18 cellular contexts compared by ENCODE assay signal in genomic region chr9:129078691-129079503, GRCh38. TPM values are rescaled to one million over a fixed set of nuclear protein-coding genes. Genes with fewer than 3 reads are reported as not detected.
A peak's percentile ranks its signal among the peaks of the same experiment; 100 is the strongest.
DNase-seq lines count a peak whose midpoint lies in the region; ATAC-seq, FAIRE-seq and TF ChIP-seq lines count a peak whose summit lies in the region.
"Had no signal": no experiment of that assay in that cellular context is flagged by ENCODE, and none has a peak within 500 bp of the region (broad histone marks: within the 10 kb centered on the region; RNA-seq: fewer than 3 reads in every experiment).

No MANE protein-coding gene starts in this region.

- H3K36me3 ChIP-seq in Peyer's patch: no peaks in the 10 kb centered on the region
- H3K36me3 ChIP-seq in endodermal cell (ENCODE audit: control insufficient read depth, insufficient read depth, low read length): no peaks in the 10 kb centered on the region
- no peaks in the 10 kb centered on the region for H3K36me3 ChIP-seq in neural progenitor cell
- H3K36me3 ChIP-seq: upper lobe of left lung had no signal

- intact Hi-C loops in CD14-positive monocyte (cut with micrococcal nuclease): loop anchor here in 1 of 2 donors (5.0 kb wide), 1 partner anchor 42 kb away; the partner anchor contains the start of gene MIGA2

- FAIRE-seq in GM12892 (lab: Jason Lieb, UNC): no peak
- FAIRE-seq: endometrium had no signal

- 87 to 89% methylated on average over 17 to 18 of the region's 18 CpGs for WGBS in endodermal cell (ENCODE audit: insufficient coverage in 1 of 2, insufficient read length in 1 of 2), 2 experiments

- H3K36me3 Mint-ChIP-seq in T-helper 2 cell treated with Interferon-gamma antibody and Interleukin-4, amounts not matched to agents 5 μg/mL and 100 μg/mL, for 36 hours (ENCODE audit: low read depth): no peaks in the 10 kb centered on the region
- no peaks in the 10 kb centered on the region for H3K36me3 Mint-ChIP-seq in endodermal cell (ENCODE audit: low read depth)
- no peaks in the 10 kb centered on the region for H3K36me3 Mint-ChIP-seq in neural progenitor cell
- H3K36me3 Mint-ChIP-seq in CD14-positive monocyte: peaks cover 0 to 4% of the 10 kb centered on the region in 2 donors

- peak overlapping the region in 3 of 4 donors; percentile 68 to 89 (median 68) for H3K27ac ChIP-seq in Peyer's patch
- no peak overlapping the region for H3K27ac ChIP-seq in endodermal cell (ENCODE audit: low read depth, low read length)
- no peak overlapping the region for H3K27ac ChIP-seq in neural progenitor cell
- H3K27ac ChIP-seq: body of pancreas, upper lobe of left lung had no signal

- H3K27ac Mint-ChIP-seq in T-helper 2 cell treated with Interferon-gamma antibody and Interleukin-4, amounts not matched to agents 5 μg/mL and 100 μg/mL, for 36 hours: peak overlapping the region; percentile 49
- no peak overlapping the region for H3K27ac Mint-ChIP-seq in endodermal cell
- peak overlapping the region; percentile 26 for H3K27ac Mint-ChIP-seq in neural progenitor cell
- H3K27ac Mint-ChIP-seq in CD14-positive monocyte: peak overlapping the region in 3 of 7 donors; percentile 46 to 64 (median 50)

- peak overlapping the region; percentile 82 for H3K4me2 ChIP-seq in neural progenitor cell

- H3K4me1 ChIP-seq in Peyer's patch (peaks cover 0 to 52% (median 15%) of the 10 kb centered on the region in 4 donors), endodermal cell (ENCODE audit: control insufficient read depth, insufficient read depth, low read length) (peaks cover 3% of the 10 kb centered on the region), neural progenitor cell (peaks cover 8% of the 10 kb centered on the region)

- H3K27me3 ChIP-seq in Peyer's patch: no peaks in the 10 kb centered on the region
- no peaks in the 10 kb centered on the region for H3K27me3 ChIP-seq in endodermal cell (ENCODE audit: control insufficient read depth, insufficient read depth, low read length, poor library complexity, severe bottlenecking)
- no peaks in the 10 kb centered on the region for H3K27me3 ChIP-seq in neural progenitor cell
- H3K27me3 ChIP-seq: body of pancreas, upper lobe of left lung had no signal

- H3K9me3 Mint-ChIP-seq in T-helper 2 cell treated with Interferon-gamma antibody and Interleukin-4, amounts not matched to agents 5 μg/mL and 100 μg/mL, for 36 hours: no peaks in the 10 kb centered on the region
- H3K9me3 Mint-ChIP-seq in endodermal cell (no peaks in the 10 kb centered on the region), neural progenitor cell (no peaks in the 10 kb centered on the region), CD14-positive monocyte (no peaks in the 10 kb centered on the region)

- TF ChIP-seq POLR2A in Peyer's patch (IDR thresholded peaks at IDR 0.05) (peak in 1 of 2 donors; percentile 36), GM12892 (IDR thresholded peaks at IDR 0.05; ENCODE audit: low read depth, low read length) (no peak)

- H3K9me3 ChIP-seq in Peyer's patch (no peaks in the 10 kb centered on the region), endodermal cell (ENCODE audit: control insufficient read depth, low read length) (no peaks in the 10 kb centered on the region), neural progenitor cell (ENCODE audit: low read depth) (no peaks in the 10 kb centered on the region)
- H3K9me3 ChIP-seq: body of pancreas, upper lobe of left lung had no signal

- ATAC-seq in HG02970 (IDR thresholded peaks at IDR 0.05; ENCODE audit: low FRiP score, unreplicated experiment): no peak
- ATAC-seq: body of pancreas had no signal

- H3K79me2 ChIP-seq in neural progenitor cell (ENCODE audit: low read depth): peaks cover 41% of the 10 kb centered on the region

- no peak for DNase-seq in T-helper 2 cell treated with Interferon-gamma antibody and Interleukin-4, amounts not matched to agents 5 μg/mL and 100 μg/mL, for 36 hours (ENCODE audit: low spot score)
- DNase-seq in T-helper 2 cell: no peak
- DNase-seq in Peyer's patch: peak in 2 of 3 donors; percentile 75 to 82
- no peak for DNase-seq in endodermal cell
- no peak for DNase-seq in neural progenitor cell (ENCODE audit: low spot score)
- DNase-seq in GM12892 (ENCODE audit: insufficient read length): no peak
- no peak for DNase-seq in CD14-positive monocyte (ENCODE audit: low spot score)
- DNase-seq: 8988T, body of pancreas, DMS53, GOT3, kidney glomerular epithelial cell, nucleus accumbens, OCI-M1, upper lobe of left lung had no signal

- H4K20me1 ChIP-seq in neural progenitor cell (ENCODE audit: low read depth): peaks cover 10% of the 10 kb centered on the region

- no peak overlapping the region for H3K9ac ChIP-seq in endodermal cell (ENCODE audit: extremely low read depth, low read length, poor library complexity, severe bottlenecking)
- H3K9ac ChIP-seq in neural progenitor cell: no peak overlapping the region

- no peaks in the 10 kb centered on the region for H3K27me3 Mint-ChIP-seq in T-helper 2 cell treated with Interferon-gamma antibody and Interleukin-4, amounts not matched to agents 5 μg/mL and 100 μg/mL, for 36 hours (ENCODE audit: low read depth)
- no peaks in the 10 kb centered on the region for H3K27me3 Mint-ChIP-seq in endodermal cell (ENCODE audit: insufficient read depth)
- H3K27me3 Mint-ChIP-seq in neural progenitor cell (ENCODE audit: insufficient read depth, low read depth): peaks cover 5% of the 10 kb centered on the region
- peaks cover 0 to 5% (median 4%) of the 10 kb centered on the region in 3 donors for H3K27me3 Mint-ChIP-seq in CD14-positive monocyte (ENCODE audit: low read depth in 3 of 3)

- TF ChIP-seq CTCF in Peyer's patch (IDR thresholded peaks at IDR 0.05) (no peak), endodermal cell (conservative IDR thresholded peaks at IDR 0.05) (no peak), neural progenitor cell (IDR thresholded peaks at IDR 0.05) (no peak), CD14-positive monocyte (IDR thresholded peaks at IDR 0.05) (no peak)

- H3K4me1 Mint-ChIP-seq in T-helper 2 cell treated with Interferon-gamma antibody and Interleukin-4, amounts not matched to agents 5 μg/mL and 100 μg/mL, for 36 hours (ENCODE audit: low read depth): peaks cover 8% of the 10 kb centered on the region
- H3K4me1 Mint-ChIP-seq in endodermal cell: peaks cover 7% of the 10 kb centered on the region
- H3K4me1 Mint-ChIP-seq in neural progenitor cell: peaks cover 18% of the 10 kb centered on the region
- peaks cover 21% of the 10 kb centered on the region for H3K4me1 Mint-ChIP-seq in CD14-positive monocyte

- no peaks in the 10 kb centered on the region for H3F3A ChIP-seq in neural progenitor cell (ENCODE audit: low read depth)

- H3K4me3 ChIP-seq in Peyer's patch (peak overlapping the region in 1 of 4 donors; percentile 3), endodermal cell (ENCODE audit: low read length) (no peak overlapping the region), neural progenitor cell (peak overlapping the region; percentile 84)
- H3K4me3 ChIP-seq: body of pancreas, smooth muscle cell, upper lobe of left lung had no signal

- no peak overlapping the region for H2AFZ ChIP-seq in neural progenitor cell (replicated peaks)

- H3K4me3 Mint-ChIP-seq in T-helper 2 cell treated with Interferon-gamma antibody and Interleukin-4, amounts not matched to agents 5 μg/mL and 100 μg/mL, for 36 hours: peak overlapping the region; percentile 91
- H3K4me3 Mint-ChIP-seq in endodermal cell (peak overlapping the region; percentile 80), neural progenitor cell (peak overlapping the region; percentile 91), CD14-positive monocyte (no peak overlapping the region)

RNA-seq across cellular contexts. Expression of gene DOLPP1, which starts 2.0 kb away (rescaled TPM):
- 10 to 100 TPM in 3 of 4 donors, not detected in 1; 37.6 to 53.9 (median 46.1) TPM for total RNA-seq in Peyer's patch
- 10 to 100 TPM; 30.1 to 30.4 TPM for total RNA-seq in endodermal cell
- polyA plus RNA-seq in endodermal cell (2013, experiment 1 of 2): 28.6 TPM
- polyA plus RNA-seq in endodermal cell (2013, experiment 2 of 2): 25.3 TPM
- total RNA-seq in neural progenitor cell (ENCODE audit: low replicate concordance): 25.1 and 39.0 TPM in 2 replicates
- polyA plus RNA-seq in GM12892 (2012; ENCODE audit: missing spikeins): 5.1 TPM
- polyA plus RNA-seq in CD14-positive monocyte: 1 to 10 TPM; 5.4 to 5.9 TPM

RNA-seq across cellular contexts. Expression of gene CRAT, which starts 31.7 kb away (rescaled TPM):
- 100 to 1,000 TPM in 3 of 4 donors, 10 to 100 TPM in 1; 50.3 to 220 (median 146) TPM for total RNA-seq in Peyer's patch
- total RNA-seq in endodermal cell: 10 to 100 TPM; 17.2 to 17.5 TPM
- polyA plus RNA-seq in endodermal cell (2013, experiment 1 of 2): 25.3 TPM
- 24.3 TPM for polyA plus RNA-seq in endodermal cell (2013, experiment 2 of 2)
- 10.1 and 19.3 TPM in 2 replicates for total RNA-seq in neural progenitor cell (ENCODE audit: low replicate concordance)
- 1.8 TPM for polyA plus RNA-seq in GM12892 (2012; ENCODE audit: missing spikeins)
- polyA plus RNA-seq in CD14-positive monocyte: 10 to 100 TPM; 12.2 to 15.0 TPM

RNA-seq across cellular contexts. Expression of gene PTPA, which starts 32.3 kb away (rescaled TPM):
- total RNA-seq in Peyer's patch (10 to 100 TPM; 48.7 to 65.7 (median 51.9) TPM), endodermal cell (100 to 1,000 TPM; 134 to 139 TPM), neural progenitor cell (ENCODE audit: low replicate concordance) (82.4 and 133 TPM in 2 replicates)
- polyA plus RNA-seq in endodermal cell (2013, experiment 1 of 2): 105 TPM
- polyA plus RNA-seq in endodermal cell (2013, experiment 2 of 2): 96.3 TPM
- polyA plus RNA-seq in GM12892 (2012; ENCODE audit: missing spikeins): 27.3 TPM
- 10 to 100 TPM; 11.7 to 12.4 TPM for polyA plus RNA-seq in CD14-positive monocyte

RNA-seq across cellular contexts. Expression of gene MIGA2, which starts 42.5 kb away (rescaled TPM):
- total RNA-seq in Peyer's patch: 100 to 1,000 TPM in 3 of 4 donors, 10 to 100 TPM in 1; 68.5 to 174 (median 125) TPM
- total RNA-seq in endodermal cell: 10 to 100 TPM; 41.4 to 41.5 TPM
- 23.0 TPM for polyA plus RNA-seq in endodermal cell (2013, experiment 1 of 2)
- 17.8 TPM for polyA plus RNA-seq in endodermal cell (2013, experiment 2 of 2)
- total RNA-seq in neural progenitor cell (ENCODE audit: low replicate concordance): 10.8 and 39.1 TPM in 2 replicates
- 8.0 TPM for polyA plus RNA-seq in GM12892 (2012; ENCODE audit: missing spikeins)
- polyA plus RNA-seq in CD14-positive monocyte: 1 to 10 TPM; 1.9 to 5.9 TPM

RNA-seq across cellular contexts. Expression of gene SH3GLB2, which starts 50.8 kb away (rescaled TPM):
- total RNA-seq in Peyer's patch: 100 to 1,000 TPM; 156 to 218 (median 183) TPM
- total RNA-seq in endodermal cell: 10 to 100 TPM; 86.9 to 98.1 TPM
- 82.3 TPM for polyA plus RNA-seq in endodermal cell (2013, experiment 1 of 2)
- 77.3 TPM for polyA plus RNA-seq in endodermal cell (2013, experiment 2 of 2)
- total RNA-seq in neural progenitor cell (ENCODE audit: low replicate concordance): 45.7 and 98.8 TPM in 2 replicates
- 41.0 TPM for polyA plus RNA-seq in GM12892 (2012; ENCODE audit: missing spikeins)
- 10 to 100 TPM in 1 of 2 donors, 1 to 10 TPM in 1; 8.0 to 25.9 TPM for polyA plus RNA-seq in CD14-positive monocyte

Comparison
In these comparisons a context has a peak if more than half of its experiments do, and no peak if none do; other contexts are left out.
1. DNase-seq: peak in Peyer's patch (2 of 3); none in T-helper 2 cell treated with Interferon-gamma antibody and Interleukin-4, amounts not matched to agents 5 μg/mL and 100 μg/mL, for 36 hours (single experiment), T-helper 2 cell (0 of 5), endodermal cell (single experiment), neural progenitor cell (single experiment), GM12892 (single experiment) and CD14-positive monocyte (single experiment).
2. H3K4me3 Mint-ChIP-seq: peak in T-helper 2 cell treated with Interferon-gamma antibody and Interleukin-4, amounts not matched to agents 5 μg/mL and 100 μg/mL, for 36 hours (single experiment), endodermal cell (single experiment) and neural progenitor cell (single experiment); none in CD14-positive monocyte (0 of 2).
3. H3K27ac ChIP-seq: peak in Peyer's patch (3 of 4); none in endodermal cell (single experiment) and neural progenitor cell (single experiment).